15 cellular contexts compared by ENCODE assay signal in genomic region chr7:101901661-101902491, GRCh38.
A peak's percentile ranks its signal among the peaks of the same experiment; 100 is the strongest.
DNase-seq lines count a peak whose midpoint lies in the region; ATAC-seq and TF ChIP-seq lines count a peak whose summit lies in the region.
"Had no signal": no experiment of that assay in that cellular context is flagged by ENCODE, and none has a peak within 500 bp of the region (broad histone marks: within the 10 kb centered on the region; RNA-seq: fewer than 3 reads in every experiment).

No MANE protein-coding gene starts in this region.

- H3K4me1 Mint-ChIP-seq in CD14-positive monocyte = peaks cover 21% of the 10 kb centered on the region
- H3K4me1 Mint-ChIP-seq in activated CD4-positive, alpha-beta T cell treated with anti-CD3 and anti-CD28 coated beads, Interleukin-2, amount 10 ng/mL, durations not matched to agents 7 days and 5 days = no peaks in the 10 kb centered on the region

- H3K9me3 Mint-ChIP-seq in CD14-positive monocyte = no peaks in the 10 kb centered on the region
- H3K9me3 Mint-ChIP-seq in activated CD4-positive, alpha-beta T cell treated with anti-CD3 and anti-CD28 coated beads, Interleukin-2, amount 10 ng/mL, durations not matched to agents 7 days and 5 days = no peaks in the 10 kb centered on the region
- H3K9me3 Mint-ChIP-seq: activated naive CD4-positive, alpha-beta T cell treated with anti-CD3 and anti-CD28 coated beads, Interleukin-2, amount 50 U/mL, for 24 hours; central memory CD8-positive, alpha-beta T cell; type B pancreatic cell had no signal

- CTCF ChIA-PET in activated CD4-positive, alpha-beta T cell treated with anti-CD3 and anti-CD28 coated beads, Interleukin-2, amount 10 ng/mL, durations not matched to agents 7 days and 5 days (lab: Charles Lee) = no interaction called here

- 20 to 38% (median 26%) methylated on average over 20 of the region's 20 CpGs for WGBS in psoas muscle, 3 donors

- H3K27ac ChIP-seq in VCaP (peak overlapping the region; percentile 78), psoas muscle (peak overlapping the region; percentile 82)

- H3K4me1 ChIP-seq in psoas muscle = peaks cover 72% of the 10 kb centered on the region

- H3K36me3 ChIP-seq in psoas muscle (ENCODE audit: insufficient read depth in 1 of 2, low read depth in 1 of 2) = no peaks in the 10 kb centered on the region

- ATAC-seq in psoas muscle (peak in 3 of 4 donors; percentile 29 to 52 (median 45)), HG03095 (IDR thresholded peaks at IDR 0.05; ENCODE audit: unreplicated experiment) (no peak)

- H3K27me3 Mint-ChIP-seq in CD14-positive monocyte (ENCODE audit: low read depth in 3 of 3) = peaks cover 0 to 4% (median 0%) of the 10 kb centered on the region in 3 donors
- H3K27me3 Mint-ChIP-seq in activated CD4-positive, alpha-beta T cell treated with anti-CD3 and anti-CD28 coated beads, Interleukin-2, amount 10 ng/mL, durations not matched to agents 7 days and 5 days = no peaks in the 10 kb centered on the region
- H3K27me3 Mint-ChIP-seq: activated naive CD4-positive, alpha-beta T cell treated with anti-CD3 and anti-CD28 coated beads, Interleukin-2, amount 50 U/mL, for 24 hours; central memory CD8-positive, alpha-beta T cell; type B pancreatic cell had no signal

- no peaks in the 10 kb centered on the region for H3K9me3 ChIP-seq in psoas muscle
- H3K9me3 ChIP-seq: BLaER1 treated with 17β-estradiol and CSF1 and Interleukin-3, amounts not matched to agents 10 nM and 100 nM had no signal

- no peak for DNase-seq in CD14-positive monocyte (ENCODE audit: low spot score)
- DNase-seq in fibroblast of the aortic adventitia (ENCODE audit: low read depth) = peak; percentile 66
- peak in 1 of 2 donors; percentile 67 for DNase-seq in psoas muscle
- no peak for DNase-seq in activated CD4-positive, alpha-beta T cell treated with anti-CD3 and anti-CD28 coated beads, Interleukin-2, amount 10 ng/mL, durations not matched to agents 7 days and 5 days
- no peak for DNase-seq in NCI-H146 (lab: John Stamatoyannopoulos, UW)
- no peak for DNase-seq in pons (ENCODE audit: low spot score)
- DNase-seq: activated CD4-positive, CD25-positive, alpha-beta regulatory T cell; NCI-H2227 treated with DMSO at 0.1 percent for 48 hours; SW 1271 had no signal

- H3K4me3 ChIP-seq in fibroblast of the aortic adventitia (ENCODE audit: low read depth, low read length) = no peak overlapping the region
- H3K4me3 ChIP-seq in psoas muscle = peak overlapping the region; percentile 26
- H3K4me3 ChIP-seq: BLaER1 treated with 17β-estradiol and CSF1 and Interleukin-3, amounts not matched to agents 10 nM and 100 nM had no signal

- intact Hi-C loops in CD14-positive monocyte (cut with micrococcal nuclease) = loop anchor here in 1 of 2 donors (5.0 kb wide), 1 partner anchor 35 kb away; no protein-coding TSS in a partner anchor
- intact Hi-C loops in psoas muscle (cut with DNase I) = no loop called here

- POLR2A ChIA-PET in activated CD4-positive, alpha-beta T cell treated with anti-CD3 and anti-CD28 coated beads, Interleukin-2, amount 10 ng/mL, durations not matched to agents 7 days and 5 days (lab: Charles Lee) = no interaction called here

- no peaks in the 10 kb centered on the region for H3K27me3 ChIP-seq in psoas muscle (ENCODE audit: insufficient read depth in 3 of 3, low read length in 2 of 3)
- H3K27me3 ChIP-seq: BLaER1 treated with 17β-estradiol and CSF1 and Interleukin-3, amounts not matched to agents 10 nM and 100 nM had no signal

- H3K27ac Mint-ChIP-seq in CD14-positive monocyte = peak overlapping the region in 5 of 7 donors; percentile 50 to 64 (median 63)
- H3K27ac Mint-ChIP-seq in activated CD4-positive, alpha-beta T cell treated with anti-CD3 and anti-CD28 coated beads, Interleukin-2, amount 10 ng/mL, durations not matched to agents 7 days and 5 days = no peak overlapping the region
- H3K27ac Mint-ChIP-seq: activated naive CD4-positive, alpha-beta T cell treated with anti-CD3 and anti-CD28 coated beads, Interleukin-2, amount 50 U/mL, for 24 hours; type B pancreatic cell had no signal

- peaks cover 9 to 31% of the 10 kb centered on the region in 2 donors for H3K36me3 Mint-ChIP-seq in CD14-positive monocyte
- no peaks in the 10 kb centered on the region for H3K36me3 Mint-ChIP-seq in activated CD4-positive, alpha-beta T cell treated with anti-CD3 and anti-CD28 coated beads, Interleukin-2, amount 10 ng/mL, durations not matched to agents 7 days and 5 days (ENCODE audit: low read depth)

- no peak for TF ChIP-seq CTCF in CD14-positive monocyte (IDR thresholded peaks at IDR 0.05)
- no peak for TF ChIP-seq CTCF in VCaP (conservative IDR thresholded peaks at IDR 0.05)
- TF ChIP-seq CTCF in fibroblast of the aortic adventitia (IDR thresholded peaks at IDR 0.05; ENCODE audit: insufficient read depth, low read length) = no peak
- no peak for TF ChIP-seq CTCF in psoas muscle (IDR thresholded peaks at IDR 0.05)

- no peak overlapping the region for H3K4me3 Mint-ChIP-seq in CD14-positive monocyte
- no peak overlapping the region for H3K4me3 Mint-ChIP-seq in activated CD4-positive, alpha-beta T cell treated with anti-CD3 and anti-CD28 coated beads, Interleukin-2, amount 10 ng/mL, durations not matched to agents 7 days and 5 days
- H3K4me3 Mint-ChIP-seq: activated naive CD4-positive, alpha-beta T cell treated with anti-CD3 and anti-CD28 coated beads, Interleukin-2, amount 50 U/mL, for 24 hours; central memory CD8-positive, alpha-beta T cell; type B pancreatic cell had no signal
